ENCODE assay signal across 13 cellular contexts in the genomic region with DNA sequence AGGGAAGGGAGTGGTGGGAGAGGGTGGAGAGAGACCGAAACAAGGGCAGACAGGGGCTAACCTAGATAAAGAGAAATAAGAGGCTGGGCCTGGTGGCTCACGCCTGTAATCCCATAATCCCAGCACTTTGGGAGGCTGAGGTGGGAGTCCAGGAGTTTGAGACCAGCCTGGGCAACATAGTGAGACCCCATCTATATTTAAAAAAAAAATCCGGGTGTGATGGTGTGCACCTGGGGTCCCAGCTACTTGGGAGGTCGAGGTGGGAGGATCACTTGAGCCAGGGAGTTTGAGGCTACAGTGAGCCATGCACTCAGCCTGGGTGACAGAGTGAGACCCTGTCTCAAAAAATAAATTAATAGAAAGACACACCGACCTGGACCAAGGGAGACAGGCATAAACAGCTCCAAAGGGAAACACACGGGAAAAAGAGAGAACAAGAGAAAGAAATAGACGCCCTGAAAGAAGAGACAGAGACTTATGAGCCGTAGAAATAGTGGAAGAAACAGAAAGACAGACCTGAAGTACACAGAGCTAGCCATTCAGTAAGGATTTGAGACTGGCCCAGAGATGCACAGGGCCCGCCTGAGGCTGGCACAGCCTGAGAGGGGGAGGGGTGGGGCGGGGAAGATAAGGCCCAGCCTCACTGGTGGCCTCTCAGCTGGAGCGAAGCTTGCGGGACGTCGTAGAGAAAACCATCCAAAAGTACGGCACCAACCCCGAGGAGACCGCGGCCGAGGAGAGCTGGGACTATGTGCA. TPM values are rescaled to one million over a fixed set of nuclear protein-coding genes. Genes with fewer than 3 reads are reported as not detected.
A peak's percentile ranks its signal among the peaks of the same experiment; 100 is the strongest.
DNase-seq lines count a peak whose midpoint lies in the region; ATAC-seq and TF ChIP-seq lines count a peak whose summit lies in the region.
"Had no signal": no experiment of that assay in that cellular context is flagged by ENCODE, and none has a peak within 500 bp of the region (broad histone marks: within the 10 kb centered on the region; RNA-seq: fewer than 3 reads in every experiment).

No MANE protein-coding gene starts in this region.

- no peak overlapping the region for H3K27ac ChIP-seq in heart right ventricle

- H3K36me3 Mint-ChIP-seq in activated T-cell treated with anti-CD3 and anti-CD28 coated beads, Interleukin-2, amount 50 U/mL, for 4 hours (ENCODE audit: insufficient read depth), result peaks cover 17% of the 10 kb centered on the region
- peaks cover 21% of the 10 kb centered on the region for H3K36me3 Mint-ChIP-seq in WTC11
- H3K36me3 Mint-ChIP-seq in stimulated activated naive B cell treated with anti-CD40 and anti-IgM and Interleukin-4, amounts not matched to agents 10 μg/mL and 1 μg/mL and 100 μg/mL, for 72 hours, result peaks cover 39 to 49% of the 10 kb centered on the region in 2 donors

- POLR2A ChIA-PET in WTC11 (lab: Charles Lee), result interaction anchor here (0.5 to 0.9 kb wide), 3 partner anchors 24 to 157 kb away, joined by 3 read pairs; no protein-coding TSS in a partner anchor

- H3K36me3 ChIP-seq in heart right ventricle, result peaks cover 0 to 51% (median 12%) of the 10 kb centered on the region in 9 donors

- H3K27me3 Mint-ChIP-seq in activated T-cell treated with anti-CD3 and anti-CD28 coated beads, Interleukin-2, amount 50 U/mL, for 4 hours (ENCODE audit: low read depth), result no peaks in the 10 kb centered on the region
- H3K27me3 Mint-ChIP-seq in WTC11 (ENCODE audit: low read depth), result peaks cover 49% of the 10 kb centered on the region
- H3K27me3 Mint-ChIP-seq in stimulated activated naive B cell treated with anti-CD40 and anti-IgM and Interleukin-4, amounts not matched to agents 10 μg/mL and 1 μg/mL and 100 μg/mL, for 72 hours, result no peaks in the 10 kb centered on the region

- WGBS in heart right ventricle, 2 donors, result 77 to 81% methylated on average over 19 of the region's 19 CpGs

- intact Hi-C loops in heart right ventricle (cut with DNase I), result loop anchor here in 1 of 10 donors (2.0 kb wide), 1 partner anchor 25 kb away; the partner anchor contains the start of genes DKKL1 and TEAD2

- no peaks in the 10 kb centered on the region for H3K27me3 ChIP-seq in heart right ventricle

- no peaks in the 10 kb centered on the region for H3K9me3 ChIP-seq in heart right ventricle

- peaks cover 2 to 62% (median 27%) of the 10 kb centered on the region in 9 donors for H3K4me1 ChIP-seq in heart right ventricle

- no peak overlapping the region for H3K27ac Mint-ChIP-seq in WTC11
- H3K27ac Mint-ChIP-seq in stimulated activated naive B cell treated with anti-CD40 and anti-IgM and Interleukin-4, amounts not matched to agents 10 μg/mL and 1 μg/mL and 100 μg/mL, for 72 hours, result peak overlapping the region; percentile 99

- CTCF ChIA-PET in WTC11 (lab: Charles Lee), result interaction anchor here (1.0 to 3.5 kb wide), 9 partner anchors 8 to 139 kb away, joined by 3 to 14 read pairs (median 4); partner anchors contain the start of genes GFY and TEAD2

- no peaks in the 10 kb centered on the region for H3K9me3 Mint-ChIP-seq in activated T-cell treated with anti-CD3 and anti-CD28 coated beads, Interleukin-2, amount 50 U/mL, for 4 hours
- no peaks in the 10 kb centered on the region for H3K9me3 Mint-ChIP-seq in WTC11
- peaks cover 5 to 9% of the 10 kb centered on the region in 2 donors for H3K9me3 Mint-ChIP-seq in stimulated activated naive B cell treated with anti-CD40 and anti-IgM and Interleukin-4, amounts not matched to agents 10 μg/mL and 1 μg/mL and 100 μg/mL, for 72 hours

- H3K4me3 Mint-ChIP-seq in activated T-cell treated with anti-CD3 and anti-CD28 coated beads, Interleukin-2, amount 50 U/mL, for 4 hours, result peak overlapping the region; percentile 41
- H3K4me3 Mint-ChIP-seq in WTC11, result peak overlapping the region; percentile 83
- peak overlapping the region; percentile 91 to 97 for H3K4me3 Mint-ChIP-seq in stimulated activated naive B cell treated with anti-CD40 and anti-IgM and Interleukin-4, amounts not matched to agents 10 μg/mL and 1 μg/mL and 100 μg/mL, for 72 hours

- H3K4me3 ChIP-seq in iPS-11a (ENCODE audit: low read depth, low read length) (peak overlapping the region; percentile 8), heart right ventricle (no peak overlapping the region)

- ATAC-seq in activated T-cell treated with anti-CD3 and anti-CD28 coated beads, Interleukin-2, amount 50 U/mL, for 4 hours, result no peak
- ATAC-seq in WTC11, result no peak
- ATAC-seq in stimulated activated naive B cell treated with anti-CD40 and anti-IgM and Interleukin-4, amounts not matched to agents 10 μg/mL and 1 μg/mL and 100 μg/mL, for 72 hours (replicated peaks), result no peak
- ATAC-seq in heart right ventricle, result no peak
- ATAC-seq in HG03025 (IDR thresholded peaks at IDR 0.05; ENCODE audit: low FRiP score, unreplicated experiment), result no peak

- no peak for TF ChIP-seq CTCF in WTC11 (IDR thresholded peaks at IDR 0.05)
- TF ChIP-seq CTCF in heart right ventricle (IDR thresholded peaks at IDR 0.05), result no peak

- H3K4me1 Mint-ChIP-seq in activated T-cell treated with anti-CD3 and anti-CD28 coated beads, Interleukin-2, amount 50 U/mL, for 4 hours (ENCODE audit: low read depth), result peaks cover 61% of the 10 kb centered on the region
- peaks cover 29% of the 10 kb centered on the region for H3K4me1 Mint-ChIP-seq in WTC11
- H3K4me1 Mint-ChIP-seq in stimulated activated naive B cell treated with anti-CD40 and anti-IgM and Interleukin-4, amounts not matched to agents 10 μg/mL and 1 μg/mL and 100 μg/mL, for 72 hours, result peaks cover 63 to 93% of the 10 kb centered on the region in 2 donors

- DNase-seq in activated T-cell treated with anti-CD3 and anti-CD28 coated beads, Interleukin-2, amount 50 U/mL, for 4 hours, result no peak
- DNase-seq in activated T-cell treated with anti-CD3 and anti-CD28 coated beads for 4 hours (no peak), WTC11 (ENCODE audit: low spot score) (peak; percentile 6), heart right ventricle (no peak)
- DNase-seq in stimulated activated naive B cell treated with anti-CD40 and anti-IgM and Interleukin-4, amounts not matched to agents 10 μg/mL and 1 μg/mL and 100 μg/mL, for 72 hours, result no peak
- no peak for DNase-seq in stimulated activated CD4-positive, alpha-beta T cell treated with anti-CD3 and anti-CD28 coated beads, Interleukin-4, amount 100 ng/mL, for 1 hour
- DNase-seq: effector CD8-positive, alpha-beta T cell; hippocampal formation had no signal

TF ChIP-seq in WTC11, 78 proteins besides CTCF, POLR2A, EP300 and RAD21:
- TF ChIP-seq IRF2 (CRISPR knock-in tag; IDR thresholded peaks at IDR 0.05; ENCODE audit: borderline replicate concordance, low read depth), result no peak
- TF ChIP-seq GABPB1 (CRISPR knock-in tag; IDR thresholded peaks at IDR 0.05), result no peak
- no peak for TF ChIP-seq SMAD4 (CRISPR knock-in tag; IDR thresholded peaks at IDR 0.05)
- TF ChIP-seq, protein P1, sequence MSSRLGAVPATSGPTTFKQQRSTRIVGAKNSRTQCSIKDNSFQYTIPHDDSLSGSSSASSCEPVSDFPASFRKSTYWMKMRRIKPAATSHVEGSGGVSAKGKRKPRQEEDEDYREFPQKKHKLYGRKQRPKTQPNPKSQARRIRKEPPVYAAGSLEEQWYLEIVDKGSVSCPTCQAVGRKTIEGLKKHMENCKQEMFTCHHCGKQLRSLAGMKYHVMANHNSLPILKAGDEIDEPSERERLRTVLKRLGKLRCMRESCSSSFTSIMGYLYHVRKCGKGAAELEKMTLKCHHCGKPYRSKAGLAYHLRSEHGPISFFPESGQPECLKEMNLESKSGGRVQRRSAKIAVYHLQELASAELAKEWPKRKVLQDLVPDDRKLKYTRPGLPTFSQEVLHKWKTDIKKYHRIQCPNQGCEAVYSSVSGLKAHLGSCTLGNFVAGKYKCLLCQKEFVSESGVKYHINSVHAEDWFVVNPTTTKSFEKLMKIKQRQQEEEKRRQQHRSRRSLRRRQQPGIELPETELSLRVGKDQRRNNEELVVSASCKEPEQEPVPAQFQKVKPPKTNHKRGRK (CRISPR knock-in tag; IDR thresholded peaks at IDR 0.05; ENCODE audit: borderline replicate concordance), result no peak

RNA-seq across cellular contexts. Expression of gene CD37, which starts 2.2 kb away (rescaled TPM):
- total RNA-seq in activated T-cell treated with anti-CD3 and anti-CD28 coated beads, Interleukin-2, amount 50 U/mL, for 4 hours, result 100 to 1,000 TPM in 2 of 3 donors, 10 to 100 TPM in 1; 99.6 to 116 (median 106) TPM
- total RNA-seq in WTC11 (2021) (0.27 to 1.6 TPM (median 1.2 TPM) in 3 replicates), heart right ventricle (10 to 100 TPM in 2 of 10 donors, 1 to 10 TPM in 8; 2.0 to 34.2 (median 3.9) TPM)
- 1 to 10 TPM; 2.3 to 3.5 TPM for polyA plus RNA-seq in heart right ventricle
- total RNA-seq: H4, M059J had no signal
- polyA plus RNA-seq: AG04450 had no signal

RNA-seq across cellular contexts. Expression of gene SLC6A16, which starts 12.5 kb away (rescaled TPM):
- total RNA-seq in activated T-cell treated with anti-CD3 and anti-CD28 coated beads, Interleukin-2, amount 50 U/mL, for 4 hours, result under 1 TPM; 0.20 to 0.92 (median 0.29) TPM
- total RNA-seq in WTC11 (2021), result 1.5 to 2.2 TPM (median 2.1 TPM) in 3 replicates
- total RNA-seq in heart right ventricle, result 1 to 10 TPM in 2 of 10 donors, under 1 TPM in 8; 0.25 to 1.0 (median 0.77) TPM
- 1 to 10 TPM in 1 of 2 donors, under 1 TPM in 1; 0.13 to 3.1 TPM for polyA plus RNA-seq in heart right ventricle

RNA-seq across cellular contexts. Expression of gene TEAD2, which starts 24.8 kb away (rescaled TPM):
- under 1 TPM in 2 of 3 donors, not detected in 1; 0.16 to 0.33 TPM for total RNA-seq in activated T-cell treated with anti-CD3 and anti-CD28 coated beads, Interleukin-2, amount 50 U/mL, for 4 hours
- 104 to 106 TPM (median 104 TPM) in 3 replicates for total RNA-seq in WTC11 (2021)
- 10 to 100 TPM; 34.1 to 67.8 (median 45.1) TPM for total RNA-seq in heart right ventricle
- 10 to 100 TPM; 43.5 to 50.5 TPM for polyA plus RNA-seq in heart right ventricle

RNA-seq across cellular contexts. Expression of gene DKKL1, which starts 26.2 kb away (rescaled TPM):
- total RNA-seq in activated T-cell treated with anti-CD3 and anti-CD28 coated beads, Interleukin-2, amount 50 U/mL, for 4 hours, result not detected
- total RNA-seq in WTC11 (2021), result 2.4 to 3.0 TPM (median 2.9 TPM) in 3 replicates
- under 1 TPM in 3 of 10 donors, not detected in 7; 0.22 to 0.54 (median 0.26) TPM for total RNA-seq in heart right ventricle
- polyA plus RNA-seq in heart right ventricle, result under 1 TPM in 1 of 2 donors, not detected in 1; 0.20 TPM
- total RNA-seq: M059J had no signal

RNA-seq across cellular contexts. Expression of gene KASH5, which starts 50.6 kb away (rescaled TPM):
- total RNA-seq in activated T-cell treated with anti-CD3 and anti-CD28 coated beads, Interleukin-2, amount 50 U/mL, for 4 hours, result under 1 TPM; 0.24 to 0.48 (median 0.27) TPM
- total RNA-seq in WTC11 (2021) (0.14 to 0.42 TPM in 2 of 3 replicates, not detected in the other), heart right ventricle (not detected)
- polyA plus RNA-seq in heart right ventricle, result not detected
- total RNA-seq: H4, M059J had no signal
- polyA plus RNA-seq: AG04450 had no signal

Comparison
In these comparisons a context has a peak if more than half of its experiments do, and no peak if none do; other contexts are left out.
1. H3K4me3 Mint-ChIP-seq: peak in every context shown above with its lines; median percentile 94 in stimulated activated naive B cell treated with anti-CD40 and anti-IgM and Interleukin-4, amounts not matched to agents 10 μg/mL and 1 μg/mL and 100 μg/mL, for 72 hours; 83 in WTC11; 41 in activated T-cell treated with anti-CD3 and anti-CD28 coated beads, Interleukin-2, amount 50 U/mL, for 4 hours.
2. RNA of gene TEAD2, which starts 24.8 kb away (total RNA-seq): 104 to 106 TPM in WTC11 and 34.1 to 67.8 TPM in heart right ventricle; 0.16 to 0.33 TPM in activated T-cell treated with anti-CD3 and anti-CD28 coated beads, Interleukin-2, amount 50 U/mL, for 4 hours; every median in the first group is over 10 times any median in the second.